11 cellular contexts compared by ENCODE assay signal in genomic region chr18:48800479-48800876, GRCh38.
DNase-seq lines count a peak whose midpoint lies in the region; ATAC-seq, FAIRE-seq and TF ChIP-seq lines count a peak whose summit lies in the region.
"Had no signal": no experiment of that assay in that cellular context is flagged by ENCODE, and none has a peak within 500 bp of the region (broad histone marks: within the 10 kb centered on the region; RNA-seq: fewer than 3 reads in every experiment).

No MANE protein-coding gene starts in this region.

- peaks cover 52% of the 10 kb centered on the region for H3K4me1 ChIP-seq in GM12878 (ENCODE audit: control insufficient read depth, insufficient read depth, low read length)

- ATAC-seq in GM21717 (IDR thresholded peaks at IDR 0.05; ENCODE audit: unreplicated experiment) (peak; percentile 18), GM12878 (no peak), sciatic nerve (no peak), HG02763 (IDR thresholded peaks at IDR 0.05; ENCODE audit: unreplicated experiment) (no peak)
- ATAC-seq: effector memory CD8-positive, alpha-beta T cell had no signal

- in situ Hi-C loops in GM12878 (cut with MboI), result loop anchor here (25.0 kb wide), 1 partner anchor 1487 kb away; the partner anchor contains the start of genes CXXC1 and MBD1

- DNase-seq in GM18507 (ENCODE audit: extremely low spot score, insufficient read length, low read depth), result no peak
- DNase-seq in GM12878 (ENCODE audit: low read depth, low spot score), result no peak
- peak; percentile 35 for DNase-seq in sciatic nerve (ENCODE audit: low spot score)
- DNase-seq in NCI-H345 treated with DMSO at 0.1 percent for 48 hours (lab: John Stamatoyannopoulos, UW; ENCODE audit: unreplicated experiment), result no peak
- no peak for DNase-seq in OCI-M1 (lab: John Stamatoyannopoulos, UW)
- DNase-seq in cerebellum (ENCODE audit: low spot score), result no peak
- DNase-seq: effector memory CD8-positive, alpha-beta T cell had no signal

- TSS peak; percentile 62 for BruUV-seq in GM12878 (replicated peaks; lab: Mats Ljungman, UMichigan)

- H3K9me3 ChIP-seq in GM12878 (replicated peaks; ENCODE audit: control insufficient read depth, insufficient read depth, low read length), result no peaks in the 10 kb centered on the region
- H3K9me3 ChIP-seq: neutrophil had no signal

- 11% methylated on average over 6 of the region's 6 CpGs for WGBS in GM12878 (ENCODE audit: insufficient coverage, insufficient replicate concordance, low lambda C conversion rate, missing lambda C conversion rate)

- peak overlapping the region; percentile 56 for H2AFZ ChIP-seq in GM12878 (ENCODE audit: control insufficient read depth, low read depth, low read length)

- no peaks in the 10 kb centered on the region for H3K79me2 ChIP-seq in GM12878 (ENCODE audit: control insufficient read depth, insufficient read depth, low read length)

- peak overlapping the region; percentile 92 for H3K27ac ChIP-seq in GM12878 (ENCODE audit: control insufficient read depth, insufficient read depth)
- H3K27ac ChIP-seq: neutrophil had no signal

- H3K9ac ChIP-seq in GM12878 (ENCODE audit: control insufficient read depth, insufficient read depth, low read length), result peak overlapping the region; percentile 58

- H3K4me2 ChIP-seq in GM12878 (ENCODE audit: control insufficient read depth, insufficient read depth), result peak overlapping the region; percentile 63; the same call in 1 of the 2 replicates

- no peaks in the 10 kb centered on the region for H4K20me1 ChIP-seq in GM12878 (ENCODE audit: control insufficient read depth, insufficient read depth)

- TF ChIP-seq RAD21 in GM12878 (IDR thresholded peaks at IDR 0.05; ENCODE audit: insufficient read depth, low read depth, low read length), result no peak

- RAD21 ChIA-PET in GM12878 (lab: Charles Lee; ENCODE audit: unreplicated experiment), result interaction anchor here (1.2 to 5.1 kb wide), 12 partner anchors 10 to 361 kb away, joined by 3 to 86 read pairs (median 14); no protein-coding TSS in a partner anchor

- CTCF ChIA-PET in GM12878 (lab: Yijun Ruan, JAX), result interaction anchor here (1.4 to 3.2 kb wide), 3 partner anchors 15 to 22 kb away, joined by 11 to 36 read pairs (median 13); no protein-coding TSS in a partner anchor

- intact Hi-C loops in GM12878 (cut with micrococcal nuclease; ENCODE audit: unreplicated experiment) (loop anchor here (2.0 kb wide), 1 partner anchor 34 kb away; no protein-coding TSS in a partner anchor), sciatic nerve (cut with DNase I) (no loop called here)

- TF ChIP-seq POLR2A in GM12878 (IDR thresholded peaks at IDR 0.05; ENCODE audit: low read depth, low read length), result no peak

- TF ChIP-seq CTCF in GM12878 (IDR thresholded peaks at IDR 0.05 in 2 of 3, conservative IDR thresholded peaks at IDR 0.05 in 1 of 3; ENCODE audit: control insufficient read depth in 2 of 3, extremely low read depth in 1 of 3, insufficient read depth in 1 of 3, low read depth in 3 of 3, low read length in 3 of 3), result no peak

- SMC1A ChIA-PET in GM12878 (lab: Charles Lee; ENCODE audit: uncharacterized antibody, unreplicated experiment), result interaction anchor here (0.9 to 3.4 kb wide), 17 partner anchors 8 to 377 kb away, joined by 3 to 64 read pairs (median 9); no protein-coding TSS in a partner anchor

- no peak for TF ChIP-seq EP300 in GM12878 (IDR thresholded peaks at IDR 0.05; ENCODE audit: borderline replicate concordance in 1 of 2, control insufficient read depth in 1 of 2, low read depth in 2 of 2, low read length in 2 of 2)

- FAIRE-seq in GM18507 (lab: Jason Lieb, UNC), result peak; percentile 24
- no peak for FAIRE-seq in GM12878 (lab: Jason Lieb, UNC)
- FAIRE-seq: RCC 7860 had no signal

- no peaks in the 10 kb centered on the region for H3K27me3 ChIP-seq in GM12878 (replicated peaks in 1 of 2; ENCODE audit: control insufficient read depth in 2 of 2, insufficient read depth in 2 of 2, low read length in 1 of 2)
- H3K27me3 ChIP-seq: neutrophil had no signal

- POLR2A ChIA-PET in GM12878 (lab: Charles Lee), result interaction anchor here (1.1 to 3.2 kb wide), 7 partner anchors 10 to 32 kb away, joined by 5 to 31 read pairs (median 16); no protein-coding TSS in a partner anchor

- peak overlapping the region; percentile 36; the same call in 1 of the 2 replicates for H3K4me3 ChIP-seq in GM12878

- H3K36me3 ChIP-seq in GM12878 (ENCODE audit: control insufficient read depth in 2 of 2, insufficient read depth in 2 of 2, low read length in 1 of 2), result peaks cover 0 to 2% of the 10 kb centered on the region in 2 experiments; a peak in 1 of 4 replicates
- H3K36me3 ChIP-seq: neutrophil had no signal

TF ChIP-seq in GM12878, 131 proteins besides CTCF, POLR2A, EP300 and RAD21:
- TF ChIP-seq MAX (IDR thresholded peaks at IDR 0.05; ENCODE audit: low read depth, low read length), result no peak
- 0 out of 2 replicates have a peak, but pooled peaks have one; percentile 23 for TF ChIP-seq BACH1 (IDR thresholded peaks at IDR 0.05; ENCODE audit: borderline replicate concordance)
